8 cellular contexts compared by ENCODE assay signal in the genomic region with DNA sequence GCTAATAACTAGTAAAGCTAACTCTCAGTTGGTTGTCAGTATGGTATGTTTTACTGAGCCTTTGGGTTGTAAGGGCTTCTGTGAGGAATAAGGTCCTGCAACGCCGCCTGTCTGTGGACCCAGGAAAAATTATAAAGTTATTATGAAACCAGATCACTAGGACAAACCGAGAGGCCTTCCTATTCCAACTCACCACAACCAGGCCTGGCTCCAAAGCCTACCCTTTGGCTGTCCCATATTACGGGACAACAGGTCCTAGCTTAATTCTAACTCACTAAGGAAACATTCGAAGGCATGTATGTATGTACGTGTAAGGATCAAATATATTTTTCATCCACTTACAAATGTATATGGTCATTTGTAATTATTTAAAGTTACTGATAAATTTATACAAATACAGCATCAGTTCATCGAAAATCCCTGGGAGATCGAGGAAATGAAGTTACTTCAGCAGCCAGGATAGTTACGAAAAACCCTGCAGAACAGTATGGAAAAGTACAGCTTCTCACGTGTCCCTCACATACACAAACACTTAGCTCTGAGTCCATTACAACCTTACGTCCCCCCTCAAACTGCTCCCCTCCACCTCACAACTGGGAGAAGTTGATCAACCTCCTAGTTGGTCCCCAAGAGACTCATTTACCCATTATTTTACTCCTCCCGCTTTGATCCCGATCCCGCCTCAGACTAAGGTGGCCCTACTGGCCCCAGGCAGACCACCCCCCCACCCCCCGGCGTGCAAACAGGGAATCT. TPM values are rescaled to one million over a fixed set of nuclear protein-coding genes. Genes with fewer than 3 reads are reported as not detected.
DNase-seq lines count a peak whose midpoint lies in the region; ATAC-seq and TF ChIP-seq lines count a peak whose summit lies in the region.

No MANE protein-coding gene starts in this region.

- 0% methylated on average over 3 of the region's 16 CpGs; no CpG with 5 or more reads in 1 of the 2 experiments for WGBS in IMR-90 (ENCODE audit: extremely low coverage in 2 of 2, insufficient read length in 1 of 2), 2 experiments

- peak overlapping the region; percentile 44; the same call in 1 of the 2 replicates for H4K91ac ChIP-seq in IMR-90 (ENCODE audit: insufficient read depth, low read depth, low read length)

- no peak overlapping the region for H2BK15ac ChIP-seq in IMR-90 (ENCODE audit: low read depth, low read length)

- peak overlapping the region; percentile 24; the same call in 1 of the 2 replicates for H4K5ac ChIP-seq in IMR-90 (ENCODE audit: low read depth, low read length)

- TF ChIP-seq CTCF in AG09309 (IDR thresholded peaks at IDR 0.05; ENCODE audit: control insufficient read depth, insufficient read depth, low read depth, low read length, missing control alignments) (peak; percentile 74), IMR-90 (conservative IDR thresholded peaks at IDR 0.05; ENCODE audit: low read depth, low read length) (peak; percentile 91), OCI-LY7 (conservative IDR thresholded peaks at IDR 0.05; ENCODE audit: low read length) (peak; percentile 91)

- intact Hi-C loops in IMR-90 (cut with micrococcal nuclease) (loop anchor here (1.0 to 5.0 kb wide), 8 partner anchors 35 to 555 kb away; a partner anchor contains a TSS), OCI-LY7 (cut with micrococcal nuclease; ENCODE audit: unreplicated experiment) (loop anchor here (5.0 to 10.0 kb wide), 3 partner anchors 115 to 555 kb away; no protein-coding TSS in a partner anchor)

- H2BK5ac ChIP-seq in IMR-90 (ENCODE audit: low read depth, low read length, poor library complexity, severe bottlenecking): peak overlapping the region; percentile 74

- H3K9me3 ChIP-seq in IMR-90 (ENCODE audit: control insufficient read depth, insufficient read depth, low read length) (no peaks in the 10 kb centered on the region), OCI-LY7 (ENCODE audit: low read length) (no peaks in the 10 kb centered on the region)

- H3K4me3 ChIP-seq in AG09309 (ENCODE audit: control insufficient read depth, low read depth, low read length): peak overlapping the region; percentile 99
- H3K4me3 ChIP-seq in IMR-90 (ENCODE audit: insufficient read depth, low read depth, low read length): peak overlapping the region; percentile 83
- peak overlapping the region; percentile 99 for H3K4me3 ChIP-seq in OCI-LY7 (ENCODE audit: low read depth, low read length, poor library complexity, severe bottlenecking)

- in situ Hi-C loops in IMR-90 (cut with MboI; ENCODE audit: low sequenced_read_pairs): loop anchor here (10.0 kb wide), 1 partner anchor 113 kb away; no protein-coding TSS in a partner anchor

- H3K9me2 ChIP-seq in OCI-LY7 (ENCODE audit: insufficient read depth, low read length): no peaks in the 10 kb centered on the region

- no peak; the same call in 1 of the 2 replicates for TF ChIP-seq POLR2A in IMR-90 (IDR thresholded peaks at IDR 0.05; ENCODE audit: low read depth, low read length)

- peak overlapping the region; percentile 83; the same call in 1 of the 2 replicates for H2AK5ac ChIP-seq in IMR-90 (ENCODE audit: low read depth, low read length)

- peak overlapping the region; percentile 89 to 100 (median 98) for H3K4me3 Mint-ChIP-seq in naive B cell
- peak overlapping the region; percentile 92 for H3K4me3 Mint-ChIP-seq in stimulated activated memory B cell treated with anti-CD40 and anti-IgM and Interleukin-4, amounts not matched to agents 10 μg/mL and 1 μg/mL and 100 μg/mL, for 72 hours

- CTCF ChIA-PET in IMR-90 (lab: Yijun Ruan, JAX): interaction anchor here (0.6 to 2.3 kb wide), 9 partner anchors 9 to 326 kb away, joined by 3 to 9 read pairs (median 4); no protein-coding TSS in a partner anchor
- CTCF ChIA-PET in OCI-LY7 (lab: Charles Lee; ENCODE audit: unreplicated experiment): interaction anchor here (0.8 kb wide), 1 partner anchor 186 kb away, joined by 3 read pairs; no protein-coding TSS in a partner anchor

- peak; percentile 63 for DNase-seq in AG09309 (ENCODE audit: low read depth)
- peak; percentile 85 for DNase-seq in IMR-90
- DNase-seq in OCI-LY7 (ENCODE audit: low spot score): peak; percentile 77
- DNase-seq in activated T-cell treated with anti-CD3 and anti-CD28 coated beads, Interleukin-2, amount 50 U/mL, for 48 hours: peak; percentile 69 to 72
- DNase-seq in fibroblast of gingiva (ENCODE audit: low read depth): peak; percentile 82
- peak; percentile 49 for DNase-seq in naive B cell

- peak overlapping the region; percentile 95 for H2AFZ ChIP-seq in IMR-90 (replicated peaks; ENCODE audit: low read length, poor library complexity)
- H2AFZ ChIP-seq in OCI-LY7 (ENCODE audit: low read length): peak overlapping the region; percentile 67; the same call in 1 of the 2 replicates

- peak overlapping the region; percentile 91 for H3K14ac ChIP-seq in IMR-90 (replicated peaks; ENCODE audit: low read depth, low read length)

- H2AK9ac ChIP-seq in IMR-90 (replicated peaks; ENCODE audit: low read depth, low read length, poor library complexity): peak overlapping the region; percentile 94

- H3K79me1 ChIP-seq in IMR-90 (ENCODE audit: low read depth in 1 of 2, low read length in 2 of 2): peaks cover 14 to 36% of the 10 kb centered on the region in 2 experiments

- H3K27ac Mint-ChIP-seq in naive B cell: peak overlapping the region; percentile 93 to 100 (median 100)
- H3K27ac Mint-ChIP-seq in stimulated activated memory B cell treated with anti-CD40 and anti-IgM and Interleukin-4, amounts not matched to agents 10 μg/mL and 1 μg/mL and 100 μg/mL, for 72 hours: peak overlapping the region; percentile 97

- H4K20me1 ChIP-seq in IMR-90 (ENCODE audit: insufficient read depth, low read length): peaks cover 37% of the 10 kb centered on the region
- peaks cover 40% of the 10 kb centered on the region for H4K20me1 ChIP-seq in OCI-LY7 (ENCODE audit: insufficient read depth, low read length)

- H3K4me2 ChIP-seq in IMR-90 (ENCODE audit: low read depth, low read length) (peak overlapping the region; percentile 99), OCI-LY7 (ENCODE audit: low read length) (peak overlapping the region; percentile 92)

- H3K9me3 Mint-ChIP-seq in naive B cell: no peaks in the 10 kb centered on the region
- H3K9me3 Mint-ChIP-seq in stimulated activated memory B cell treated with anti-CD40 and anti-IgM and Interleukin-4, amounts not matched to agents 10 μg/mL and 1 μg/mL and 100 μg/mL, for 72 hours: no peaks in the 10 kb centered on the region

- H3K9me1 ChIP-seq in IMR-90 (ENCODE audit: insufficient read depth, low read length): no peaks in the 10 kb centered on the region

- peak; percentile 13 for ATAC-seq in GM19025 (IDR thresholded peaks at IDR 0.05; ENCODE audit: low read depth, unreplicated experiment)
- peak; percentile 48 for ATAC-seq in IMR-90 (ENCODE audit: low read depth)
- peak; percentile 7 to 10 for ATAC-seq in naive B cell (ENCODE audit: low read depth in 2 of 2)
- no peak for ATAC-seq in stimulated activated memory B cell treated with anti-CD40 and anti-IgM and Interleukin-4, amounts not matched to agents 10 μg/mL and 1 μg/mL and 100 μg/mL, for 72 hours

- H3K36me3 ChIP-seq in IMR-90 (ENCODE audit: control insufficient read depth, insufficient read depth, low read length) (peaks cover 2% of the 10 kb centered on the region; the same call in 1 of the 2 replicates), OCI-LY7 (ENCODE audit: insufficient read depth, low read length) (peaks cover 58% of the 10 kb centered on the region)

- H3K4ac ChIP-seq in IMR-90 (ENCODE audit: low read depth, low read length): peak overlapping the region; percentile 85

- peak overlapping the region; percentile 96 for H3K27ac ChIP-seq in IMR-90 (ENCODE audit: insufficient read depth, low read length)
- peak overlapping the region; percentile 84 for H3K27ac ChIP-seq in OCI-LY7 (ENCODE audit: low read depth, low read length, poor library complexity, severe bottlenecking)

- no peaks in the 10 kb centered on the region for H3K27me3 Mint-ChIP-seq in naive B cell
- H3K27me3 Mint-ChIP-seq in stimulated activated memory B cell treated with anti-CD40 and anti-IgM and Interleukin-4, amounts not matched to agents 10 μg/mL and 1 μg/mL and 100 μg/mL, for 72 hours: no peaks in the 10 kb centered on the region

- H3K18ac ChIP-seq in IMR-90 (ENCODE audit: low read depth, low read length): no peak overlapping the region; the same call in 1 of the 2 replicates

- H3K4me1 ChIP-seq in IMR-90 (ENCODE audit: control insufficient read depth, insufficient read depth, low read length): no peaks in the 10 kb centered on the region
- peaks cover 55% of the 10 kb centered on the region for H3K4me1 ChIP-seq in OCI-LY7 (ENCODE audit: insufficient read depth, low read length, poor library complexity, severe bottlenecking)

- no TSS peak for BruUV-seq in IMR-90 (replicated peaks; lab: Mats Ljungman, UMichigan)
- no TSS peak for BruUV-seq in OCI-LY7 (replicated peaks; lab: Mats Ljungman, UMichigan)

- H3K56ac ChIP-seq in IMR-90 (ENCODE audit: extremely low read depth, insufficient read depth, low read length): peak overlapping the region; percentile 84; the same call in 1 of the 2 replicates

- H4K8ac ChIP-seq in IMR-90 (ENCODE audit: low read depth in 2 of 2, low read length in 2 of 2): peak overlapping the region; percentile 44 to 91; a peak in 3 of 4 replicates

- H3K79me2 ChIP-seq in OCI-LY7 (ENCODE audit: insufficient read depth, low read depth, low read length): peaks cover 82% of the 10 kb centered on the region

- H3K9ac ChIP-seq in IMR-90 (ENCODE audit: low read depth, low read length): peak overlapping the region; percentile 99

- POLR2A ChIA-PET in IMR-90 (lab: Charles Lee; ENCODE audit: unreplicated experiment): no interaction called here
- POLR2A ChIA-PET in OCI-LY7 (lab: Charles Lee): interaction anchor here (0.5 to 3.1 kb wide), 6 partner anchors 9 to 186 kb away, joined by 3 to 11 read pairs (median 4); no protein-coding TSS in a partner anchor

- no peak overlapping the region for H2BK120ac ChIP-seq in IMR-90 (ENCODE audit: low read depth, low read length)

- H2BK20ac ChIP-seq in IMR-90 (ENCODE audit: low read depth, low read length): no peak overlapping the region

- no peaks in the 10 kb centered on the region for H3K27me3 ChIP-seq in IMR-90 (ENCODE audit: control insufficient read depth, insufficient read depth, low read length)

- peak; percentile 83 for TF ChIP-seq RAD21 in IMR-90 (IDR thresholded peaks at IDR 0.05; ENCODE audit: low read length)

- dilution Hi-C loops in IMR-90 (cut with HindIII; ENCODE audit: low sequenced_read_pairs, unreplicated experiment): no loop called here

- H3K23ac ChIP-seq in IMR-90 (ENCODE audit: low read depth, low read length): peak overlapping the region; percentile 98

- H3K36me3 Mint-ChIP-seq in naive B cell: no peaks in the 10 kb centered on the region
- H3K36me3 Mint-ChIP-seq in stimulated activated memory B cell treated with anti-CD40 and anti-IgM and Interleukin-4, amounts not matched to agents 10 μg/mL and 1 μg/mL and 100 μg/mL, for 72 hours: no peaks in the 10 kb centered on the region

- peaks cover 38 to 74% (median 59%) of the 10 kb centered on the region in 3 donors for H3K4me1 Mint-ChIP-seq in naive B cell
- H3K4me1 Mint-ChIP-seq in stimulated activated memory B cell treated with anti-CD40 and anti-IgM and Interleukin-4, amounts not matched to agents 10 μg/mL and 1 μg/mL and 100 μg/mL, for 72 hours: peaks cover 63% of the 10 kb centered on the region

RNA-seq across cellular contexts. Expression of a gene that starts 1.2 kb away (rescaled TPM):
- total RNA-seq in IMR-90 (2012; rRNA removed) (75.3 and 77.2 TPM in 2 replicates), OCI-LY7 (2022) (70.3 and 77.4 TPM in 2 replicates)
- polyA plus RNA-seq in IMR-90 (2012; rRNA removed) (28.5 and 30.5 TPM in 2 replicates), naive B cell (ENCODE audit: low read depth in 6 of 6) (10 to 100 TPM in 2 of 6 donors, 1 to 10 TPM in 4; 4.6 to 13.5 (median 8.7) TPM)
- polyA plus RNA-seq in IMR-90 (2012; cell fraction: cytosol; rRNA removed): 6.8 and 8.8 TPM in 2 replicates
- polyA plus RNA-seq in IMR-90 (2012; cell fraction: nucleus; rRNA removed; ENCODE audit: low replicate concordance): 13.9 and 48.1 TPM in 2 replicates
- 39.4 and 53.0 TPM in 2 replicates for total RNA-seq in OCI-LY7 (2014; rRNA removed; shearing (Covaris generic))
